In genomic region chr6:37021356-37022129, GRCh38 we compare ENCODE assay signal across 8 cellular contexts. TPM values are rescaled to one million over a fixed set of nuclear protein-coding genes. Genes with fewer than 3 reads are reported as not detected.
DNase-seq lines count a peak whose midpoint lies in the region; ATAC-seq and TF ChIP-seq lines count a peak whose summit lies in the region.

No MANE protein-coding gene starts in this region.

- CTCF ChIA-PET in activated CD4-positive, alpha-beta T cell treated with anti-CD3 and anti-CD28 coated beads for 36 hours (lab: Charles Lee): interaction anchor here (0.6 to 22.3 kb wide), 21 partner anchors 9 to 411 kb away, joined by 3 to 586 read pairs (median 4); partner anchors contain the start of genes PIM1, TBC1D22B and TMEM217

- ATAC-seq in CD4-positive, CD25-positive, alpha-beta regulatory T cell (ENCODE audit: low read depth in 2 of 2): peak; percentile 48 to 55
- peak; percentile 34 for ATAC-seq in activated CD4-positive, alpha-beta T cell treated with anti-CD3 and anti-CD28 coated beads for 36 hours
- ATAC-seq in HG03025 (IDR thresholded peaks at IDR 0.05; ENCODE audit: low FRiP score, unreplicated experiment): no peak

- peak overlapping the region; percentile 7 for H3K27ac ChIP-seq in CD4-positive, CD25-positive, alpha-beta regulatory T cell (ENCODE audit: insufficient read depth, low read length, poor library complexity, severe bottlenecking)
- H3K27ac ChIP-seq in endodermal cell (ENCODE audit: low read depth, low read length) (no peak overlapping the region), uterus (no peak overlapping the region)

- peak; percentile 56 to 95 (median 81) for DNase-seq in CD4-positive, CD25-positive, alpha-beta regulatory T cell
- DNase-seq in LNCaP clone FGC (ENCODE audit: low read depth) (no peak), endodermal cell (peak; percentile 84), uterus (no peak), CD14-positive monocyte (ENCODE audit: low spot score) (no peak)
- DNase-seq in activated CD4-positive, alpha-beta T cell treated with anti-CD3 and anti-CD28 coated beads for 36 hours: peak; percentile 86
- peak; percentile 69 for DNase-seq in stimulated activated CD4-positive, alpha-beta T cell treated with anti-CD3 and anti-CD28 coated beads, Interleukin-2, amount 100 ng/mL, for 24 hours

- peaks cover 32% of the 10 kb centered on the region for H3K4me1 ChIP-seq in CD4-positive, CD25-positive, alpha-beta regulatory T cell (ENCODE audit: control insufficient read depth, insufficient read depth, low read length, poor library complexity, severe bottlenecking)
- H3K4me1 ChIP-seq in endodermal cell (ENCODE audit: control insufficient read depth, insufficient read depth, low read length) (peaks cover 8% of the 10 kb centered on the region), uterus (no peaks in the 10 kb centered on the region)

- peak overlapping the region; percentile 84 to 91 (median 90) for H3K27ac Mint-ChIP-seq in CD4-positive, CD25-positive, alpha-beta regulatory T cell
- H3K27ac Mint-ChIP-seq in activated CD4-positive, alpha-beta T cell treated with anti-CD3 and anti-CD28 coated beads for 36 hours: peak overlapping the region; percentile 64
- H3K27ac Mint-ChIP-seq in endodermal cell (no peak overlapping the region), CD14-positive monocyte (peak overlapping the region in 3 of 7 donors; percentile 5 to 61 (median 26))

- no peak overlapping the region for H3K4me3 ChIP-seq in CD4-positive, CD25-positive, alpha-beta regulatory T cell (ENCODE audit: low read depth, low read length)
- no peak overlapping the region for H3K4me3 ChIP-seq in LNCaP clone FGC (ENCODE audit: low read depth, low read length)
- no peak overlapping the region for H3K4me3 ChIP-seq in endodermal cell (ENCODE audit: low read length)
- no peak overlapping the region for H3K4me3 ChIP-seq in uterus

- TF ChIP-seq POLR2A in uterus (IDR thresholded peaks at IDR 0.05): no peak

- no peaks in the 10 kb centered on the region for H3K36me3 ChIP-seq in CD4-positive, CD25-positive, alpha-beta regulatory T cell (ENCODE audit: control insufficient read depth, insufficient read depth, low read length)
- H3K36me3 ChIP-seq in endodermal cell (ENCODE audit: control insufficient read depth, insufficient read depth, low read length) (no peaks in the 10 kb centered on the region), uterus (no peaks in the 10 kb centered on the region)

- peaks cover 5 to 72% (median 51%) of the 10 kb centered on the region in 4 donors for H3K4me1 Mint-ChIP-seq in CD4-positive, CD25-positive, alpha-beta regulatory T cell
- H3K4me1 Mint-ChIP-seq in activated CD4-positive, alpha-beta T cell treated with anti-CD3 and anti-CD28 coated beads for 36 hours: peaks cover 71% of the 10 kb centered on the region
- peaks cover 16% of the 10 kb centered on the region for H3K4me1 Mint-ChIP-seq in endodermal cell
- peaks cover 18% of the 10 kb centered on the region for H3K4me1 Mint-ChIP-seq in CD14-positive monocyte

- intact Hi-C loops in activated CD4-positive, alpha-beta T cell treated with anti-CD3 and anti-CD28 coated beads for 36 hours (cut with DNase I, micrococcal nuclease): loop anchor here in 1 of 2 experiments (1.0 to 10.0 kb wide), 2 partner anchors 30 to 413 kb away; partner anchors contain the start of gene CMTR1
- intact Hi-C loops in uterus (cut with DNase I; ENCODE audit: low total_unique reads) (loop anchor here (10.0 kb wide), 2 partner anchors 153 to 183 kb away; partner anchors contain the start of gene PIM1), CD14-positive monocyte (cut with micrococcal nuclease) (no loop called here)

- POLR2A ChIA-PET in activated CD4-positive, alpha-beta T cell treated with anti-CD3 and anti-CD28 coated beads for 36 hours (lab: Charles Lee): interaction anchor here (0.7 to 2.7 kb wide), 2 partner anchors 29 to 187 kb away, joined by 3 to 15 read pairs; no protein-coding TSS in a partner anchor

- TF ChIP-seq CTCF in LNCaP clone FGC (IDR thresholded peaks at IDR 0.05; ENCODE audit: control insufficient read depth, extremely low read depth, insufficient read depth) (peak; percentile 22; the same call in 1 of the 2 replicates), endodermal cell (conservative IDR thresholded peaks at IDR 0.05) (peak; percentile 75), uterus (IDR thresholded peaks at IDR 0.05) (peak in 2 of 4 experiments; percentile 15 to 18), CD14-positive monocyte (IDR thresholded peaks at IDR 0.05) (no peak)

- WGBS in endodermal cell (ENCODE audit: insufficient coverage in 1 of 2, insufficient read length in 1 of 2), 2 experiments: 65 to 75% methylated on average over 8 to 13 of the region's 14 CpGs

- no peaks in the 10 kb centered on the region for H3K9me3 Mint-ChIP-seq in CD4-positive, CD25-positive, alpha-beta regulatory T cell
- no peaks in the 10 kb centered on the region for H3K9me3 Mint-ChIP-seq in activated CD4-positive, alpha-beta T cell treated with anti-CD3 and anti-CD28 coated beads for 36 hours (ENCODE audit: low read depth)
- no peaks in the 10 kb centered on the region for H3K9me3 Mint-ChIP-seq in endodermal cell
- no peaks in the 10 kb centered on the region for H3K9me3 Mint-ChIP-seq in CD14-positive monocyte

- no peaks in the 10 kb centered on the region for H3K9me3 ChIP-seq in CD4-positive, CD25-positive, alpha-beta regulatory T cell (ENCODE audit: control insufficient read depth in 2 of 2, low read length in 2 of 2)
- H3K9me3 ChIP-seq in endodermal cell (ENCODE audit: control insufficient read depth, low read length) (no peaks in the 10 kb centered on the region), uterus (no peaks in the 10 kb centered on the region)

- H3K27me3 Mint-ChIP-seq in CD4-positive, CD25-positive, alpha-beta regulatory T cell: no peaks in the 10 kb centered on the region
- no peaks in the 10 kb centered on the region for H3K27me3 Mint-ChIP-seq in activated CD4-positive, alpha-beta T cell treated with anti-CD3 and anti-CD28 coated beads for 36 hours
- H3K27me3 Mint-ChIP-seq in endodermal cell (ENCODE audit: insufficient read depth) (peaks cover 2% of the 10 kb centered on the region), CD14-positive monocyte (ENCODE audit: low read depth in 3 of 3) (peaks cover 0 to 2% (median 0%) of the 10 kb centered on the region in 3 donors)

- H3K27me3 ChIP-seq in CD4-positive, CD25-positive, alpha-beta regulatory T cell (ENCODE audit: control insufficient read depth, insufficient read depth, low read length): no peaks in the 10 kb centered on the region
- H3K27me3 ChIP-seq in endodermal cell (ENCODE audit: control insufficient read depth, insufficient read depth, low read length, poor library complexity, severe bottlenecking): no peaks in the 10 kb centered on the region
- H3K27me3 ChIP-seq in uterus: no peaks in the 10 kb centered on the region

- no peaks in the 10 kb centered on the region for H3K36me3 Mint-ChIP-seq in CD4-positive, CD25-positive, alpha-beta regulatory T cell
- no peaks in the 10 kb centered on the region for H3K36me3 Mint-ChIP-seq in activated CD4-positive, alpha-beta T cell treated with anti-CD3 and anti-CD28 coated beads for 36 hours (ENCODE audit: low read depth)
- H3K36me3 Mint-ChIP-seq in endodermal cell (ENCODE audit: low read depth): no peaks in the 10 kb centered on the region
- peaks cover 91 to 96% of the 10 kb centered on the region in 2 donors for H3K36me3 Mint-ChIP-seq in CD14-positive monocyte

- H3K4me3 Mint-ChIP-seq in CD4-positive, CD25-positive, alpha-beta regulatory T cell: peak overlapping the region in 2 of 4 donors; percentile 0 to 60
- H3K4me3 Mint-ChIP-seq in activated CD4-positive, alpha-beta T cell treated with anti-CD3 and anti-CD28 coated beads for 36 hours: no peak overlapping the region
- H3K4me3 Mint-ChIP-seq in endodermal cell: no peak overlapping the region
- no peak overlapping the region for H3K4me3 Mint-ChIP-seq in CD14-positive monocyte

- no peak overlapping the region for H3K9ac ChIP-seq in endodermal cell (ENCODE audit: extremely low read depth, low read length, poor library complexity, severe bottlenecking)

RNA-seq across cellular contexts. Expression of gene FGD2, which starts 16.1 kb away (rescaled TPM):
- total RNA-seq in CD4-positive, CD25-positive, alpha-beta regulatory T cell: 1.9 TPM
- polyA plus RNA-seq in CD4-positive, CD25-positive, alpha-beta regulatory T cell: under 1 TPM in 3 of 4 donors, not detected in 1; 0.21 to 0.77 (median 0.43) TPM
- total RNA-seq in activated CD4-positive, alpha-beta T cell treated with anti-CD3 and anti-CD28 coated beads for 36 hours: under 1 TPM; 0.50 to 0.63 TPM
- not detected for total RNA-seq in endodermal cell
- not detected for polyA plus RNA-seq in endodermal cell (2013, experiment 1 of 2)
- not detected for polyA plus RNA-seq in endodermal cell (2013, experiment 2 of 2)
- total RNA-seq in uterus: 10 to 100 TPM in 3 of 4 donors, under 1 TPM in 1; 0.51 to 27.6 (median 11.5) TPM
- polyA plus RNA-seq in CD14-positive monocyte: 10 to 100 TPM; 25.3 to 50.0 TPM

RNA-seq across cellular contexts. Expression of gene MTCH1, which starts 35.5 kb away (rescaled TPM):
- 220 TPM for total RNA-seq in CD4-positive, CD25-positive, alpha-beta regulatory T cell
- polyA plus RNA-seq in CD4-positive, CD25-positive, alpha-beta regulatory T cell: 10 to 100 TPM; 83.9 to 95.8 (median 89.5) TPM
- 10 to 100 TPM; 72.9 to 92.9 TPM for total RNA-seq in activated CD4-positive, alpha-beta T cell treated with anti-CD3 and anti-CD28 coated beads for 36 hours
- total RNA-seq in endodermal cell: 100 to 1,000 TPM; 226 to 235 TPM
- polyA plus RNA-seq in endodermal cell (2013, experiment 1 of 2): 162 TPM
- 156 TPM for polyA plus RNA-seq in endodermal cell (2013, experiment 2 of 2)
- total RNA-seq in uterus: 100 to 1,000 TPM; 111 to 172 (median 146) TPM
- polyA plus RNA-seq in CD14-positive monocyte: 100 to 1,000 TPM; 111 to 118 TPM

Comparison
In these comparisons a context has a peak if more than half of its experiments do, and no peak if none do; other contexts are left out.
1. DNase-seq: peak in CD4-positive, CD25-positive, alpha-beta regulatory T cell (3 of 3), activated CD4-positive, alpha-beta T cell treated with anti-CD3 and anti-CD28 coated beads for 36 hours (single experiment), endodermal cell (single experiment) and stimulated activated CD4-positive, alpha-beta T cell treated with anti-CD3 and anti-CD28 coated beads, Interleukin-2, amount 100 ng/mL, for 24 hours (2 of 2); none in LNCaP clone FGC (single experiment), uterus (0 of 2) and CD14-positive monocyte (single experiment).